15 cellular contexts compared by ENCODE assay signal in genomic region chr3:36303286-36303685, GRCh38.
"Had no signal": no experiment of that assay in that cellular context is flagged by ENCODE, and none has a peak within 500 bp of the region (broad histone marks: within the 10 kb centered on the region; RNA-seq: fewer than 3 reads in every experiment).

No MANE protein-coding gene starts in this region.

- H3K4me1 ChIP-seq: colonic mucosa, esophagus squamous epithelium, foreskin keratinocyte, sigmoid colon, suprapubic skin, thyroid gland, upper lobe of left lung had no signal

- H3K9me3 ChIP-seq: colonic mucosa, esophagus squamous epithelium, neutrophil, sigmoid colon, suprapubic skin, thyroid gland, upper lobe of left lung had no signal

- H3K27me3 ChIP-seq: colonic mucosa, esophagus squamous epithelium, foreskin keratinocyte, neutrophil, sigmoid colon, suprapubic skin, thyroid gland, upper lobe of left lung had no signal

- FAIRE-seq: small intestine had no signal

- H3K36me3 ChIP-seq: colonic mucosa, esophagus squamous epithelium, neutrophil, sigmoid colon, suprapubic skin, thyroid gland, upper lobe of left lung had no signal

- H3K4me3 ChIP-seq: colonic mucosa, esophagus squamous epithelium, sigmoid colon, suprapubic skin, thyroid gland, upper lobe of left lung had no signal

- ATAC-seq: naive thymus-derived CD8-positive, alpha-beta T cell had no signal

- H3K27ac ChIP-seq: colonic mucosa, esophagus squamous epithelium, foreskin keratinocyte, neutrophil, sigmoid colon, suprapubic skin, thyroid gland, upper lobe of left lung had no signal

- DNase-seq: colonic mucosa; dermis blood vessel endothelial cell; esophagus squamous epithelium; foreskin keratinocyte; naive thymus-derived CD8-positive, alpha-beta T cell; posterior cingulate gyrus; sigmoid colon; small intestine; stimulated activated CD4-positive, alpha-beta T cell treated with anti-CD3 and anti-CD28 coated beads, Interleukin-12 subunit alpha, Interleukin-12 subunit beta, amount 100 ng/mL, for 4 hours; stimulated activated CD4-positive, alpha-beta T cell treated with anti-CD3 and anti-CD28 coated beads, Interleukin-2, amount 100 ng/mL, for 48 hours; stimulated activated naive CD4-positive, alpha-beta T cell treated with Interleukin-2 at 50 U/mL for 16 hours; thyroid gland; upper lobe of left lung had no signal
